In genomic region chr17:75182569-75183436, GRCh38 we compare ENCODE assay signal across 8 cellular contexts.
DNase-seq lines count a peak whose midpoint lies in the region; ATAC-seq and TF ChIP-seq lines count a peak whose summit lies in the region.

TSS of gene SUMO2 (minus strand) at chr17:75182959. CDS start at chr17:75182834, 125 bp downstream.

- peak; percentile 75 for ATAC-seq in GM21576 (IDR thresholded peaks at IDR 0.05; ENCODE audit: unreplicated experiment)

- H3K4me1 ChIP-seq in mucosa of stomach (ENCODE audit: control insufficient read depth, insufficient read depth, low read length): peaks cover 17% of the 10 kb centered on the region

- no peak for TF ChIP-seq RAD21 in Ishikawa (IDR thresholded peaks at IDR 0.05; ENCODE audit: low read depth)

- H3K27me3 ChIP-seq in mucosa of stomach (ENCODE audit: control insufficient read depth, insufficient read depth, low read length): no peaks in the 10 kb centered on the region

- DNase-seq in DMS153 treated with DMSO at 0.1 percent for 48 hours (lab: John Stamatoyannopoulos, UW; ENCODE audit: unreplicated experiment) (peak; percentile 81), OCI-M2 (lab: John Stamatoyannopoulos, UW; ENCODE audit: unreplicated experiment) (peak; percentile 73), erythroblast (lab: John Stamatoyannopoulos, UW) (peak; percentile 98 to 99)
- DNase-seq in activated T-cell treated with anti-CD3 and anti-CD28 coated beads, Interleukin-2, amount 50 U/mL, for 1 hour: peak; percentile 98
- peak; percentile 97 for DNase-seq in stimulated activated CD8-positive, alpha-beta memory T cell treated with anti-CD3 and anti-CD28 coated beads, Interleukin-4, amount 100 ng/mL, for 48 hours

- H3K4me3 ChIP-seq in mucosa of stomach (ENCODE audit: low read length): peak within 1 kb of the TSS; percentile 94

- TF ChIP-seq POLR2A in erythroblast (IDR thresholded peaks at IDR 0.05; ENCODE audit: low read length): peak; percentile 87

- no peaks in the 10 kb centered on the region for H3K9me3 ChIP-seq in mucosa of stomach (ENCODE audit: control insufficient read depth, low read length)

- TF ChIP-seq EP300 in Ishikawa (IDR thresholded peaks at IDR 0.05; ENCODE audit: borderline replicate concordance): no peak

- no peaks in the 10 kb centered on the region for H3K36me3 ChIP-seq in mucosa of stomach (ENCODE audit: control insufficient read depth, insufficient read depth, low read length)

- peak within 1 kb of the TSS; percentile 90 for H3K9ac ChIP-seq in mucosa of stomach (ENCODE audit: low read length)

TF ChIP-seq in Ishikawa, 13 proteins besides CTCF, POLR2A, EP300 and RAD21:
- TF ChIP-seq TCF12 (IDR thresholded peaks at IDR 0.05; ENCODE audit: low read depth) (0 out of 2 replicates have a peak, but pooled peaks have one; percentile 15), YY1 (IDR thresholded peaks at IDR 0.05; ENCODE audit: low read depth) (peak; percentile 94), NFIC (IDR thresholded peaks at IDR 0.05) (peak; percentile 35; the same call in 1 of the 2 replicates), MAX (IDR thresholded peaks at IDR 0.05) (peak; percentile 71), FOXM1 (IDR thresholded peaks at IDR 0.05; ENCODE audit: borderline replicate concordance, low read depth) (0 out of 2 replicates have a peak, but pooled peaks have one; percentile 17), CREB1 (IDR thresholded peaks at IDR 0.05; ENCODE audit: low read depth) (peak; percentile 21; the same call in 1 of the 2 replicates), REST (IDR thresholded peaks at IDR 0.05; ENCODE audit: low read depth) (no peak), EGR1 (IDR thresholded peaks at IDR 0.05) (peak; percentile 46), USF1 (IDR thresholded peaks at IDR 0.05) (no peak), TAF1 (IDR thresholded peaks at IDR 0.05; ENCODE audit: low read depth) (peak; percentile 98), ZBTB7A (IDR thresholded peaks at IDR 0.05; ENCODE audit: low read depth) (no peak), TEAD4 (IDR thresholded peaks at IDR 0.05) (peak; percentile 29; the same call in 1 of the 2 replicates), CEBPB (IDR thresholded peaks at IDR 0.05) (peak; percentile 74)

Comparison
In these comparisons a context has a peak if more than half of its experiments do, and no peak if none do; other contexts are left out.
1. Peak in every context shown above with its lines: DNase-seq, ATAC-seq and H3K4me3 ChIP-seq.